Comparison of ENCODE assay signal across 30 cellular contexts in genomic region chr2:134351899-134352298, GRCh38.
"Had no signal": no experiment of that assay in that cellular context is flagged by ENCODE, and none has a peak within 500 bp of the region (broad histone marks: within the 10 kb centered on the region; RNA-seq: fewer than 3 reads in every experiment).

No MANE protein-coding gene starts in this region.

- H3K36me3 ChIP-seq: ascending aorta, colonic mucosa, neural progenitor cell, sigmoid colon, tibial artery had no signal

- ATAC-seq: heart left ventricle; natural killer cell; stimulated activated naive B cell treated with anti-CD40 and anti-IgM and Interleukin-4, amounts not matched to agents 10 μg/mL and 1 μg/mL and 100 μg/mL, for 72 hours had no signal

- H3K4me2 ChIP-seq: neural progenitor cell, smooth muscle cell had no signal

- H3K27me3 Mint-ChIP-seq: activated naive CD4-positive, alpha-beta T cell treated with anti-CD3 and anti-CD28 coated beads, Interleukin-2, amount 10 ng/mL, durations not matched to agents 7 days and 5 days; activated naive CD8-positive, alpha-beta T cell treated with anti-CD3 and anti-CD28 coated beads, Interleukin-2, amount 10 ng/mL, durations not matched to agents 7 days and 5 days; brain; stimulated activated naive B cell treated with anti-CD40 and anti-IgM and Interleukin-4, amounts not matched to agents 10 μg/mL and 1 μg/mL and 100 μg/mL, for 72 hours had no signal

- H3K27me3 ChIP-seq: ascending aorta, cardiac muscle cell, colonic mucosa, dorsolateral prefrontal cortex, heart left ventricle, neural progenitor cell, sigmoid colon, suprapubic skin, tibial artery had no signal

- H3K9ac ChIP-seq: neural progenitor cell, parathyroid adenoma had no signal

- H3K4me1 Mint-ChIP-seq: activated naive CD4-positive, alpha-beta T cell treated with anti-CD3 and anti-CD28 coated beads, Interleukin-2, amount 10 ng/mL, durations not matched to agents 7 days and 5 days; natural killer cell had no signal

- H3K79me2 ChIP-seq: parathyroid adenoma had no signal

- H3K27ac Mint-ChIP-seq: activated naive CD4-positive, alpha-beta T cell treated with anti-CD3 and anti-CD28 coated beads, Interleukin-2, amount 10 ng/mL, durations not matched to agents 7 days and 5 days; activated naive CD8-positive, alpha-beta T cell treated with anti-CD3 and anti-CD28 coated beads, Interleukin-2, amount 10 ng/mL, durations not matched to agents 7 days and 5 days; immature natural killer cell; natural killer cell; neural progenitor cell; stimulated activated naive B cell treated with anti-CD40 and anti-IgM and Interleukin-4, amounts not matched to agents 10 μg/mL and 1 μg/mL and 100 μg/mL, for 72 hours had no signal

- DNase-seq: activated CD4-positive, alpha-beta T cell treated with anti-CD3 and anti-CD28 coated beads for 4 hours; activated CD4-positive, alpha-beta T cell treated with anti-CD3 and anti-CD28 coated beads, Interleukin-2, amount 50 U/mL, for 4 hours; activated gamma-delta T cell; activated naive CD4-positive, alpha-beta T cell treated with anti-CD3 and anti-CD28 coated beads, Interleukin-2, amount 10 ng/mL, durations not matched to agents 7 days and 5 days; activated naive CD8-positive, alpha-beta T cell treated with anti-CD3 and anti-CD28 coated beads, Interleukin-2, amount 10 ng/mL, durations not matched to agents 7 days and 5 days; activated T-cell treated with anti-CD3 and anti-CD28 coated beads for 4 hours; cerebellar nuclear complex; colonic mucosa; dorsolateral prefrontal cortex; effector memory CD4-positive, alpha-beta T cell; erythroblast; heart left ventricle; hypothalamus; immature natural killer cell; midbrain; natural killer cell; occipital lobe; sigmoid colon; stimulated activated CD4-positive, alpha-beta T cell treated with anti-CD3 and anti-CD28 coated beads, Interleukin-1b, Interleukin-23, amount 100 ng/mL, for 48 hours; stimulated activated CD4-positive, alpha-beta T cell treated with anti-CD3 and anti-CD28 coated beads, Interleukin-4, amount 100 ng/mL, for 4 hours; stimulated activated CD8-positive, alpha-beta memory T cell treated with anti-CD3 and anti-CD28 coated beads, Interleukin-4, amount 100 ng/mL, for 48 hours; stimulated activated naive B cell treated with anti-CD40 and anti-IgM and Interleukin-4, amounts not matched to agents 10 μg/mL and 1 μg/mL and 100 μg/mL, for 72 hours; tibial artery had no signal

- H3K9me3 Mint-ChIP-seq: activated naive CD4-positive, alpha-beta T cell treated with anti-CD3 and anti-CD28 coated beads, Interleukin-2, amount 10 ng/mL, durations not matched to agents 7 days and 5 days; activated naive CD8-positive, alpha-beta T cell treated with anti-CD3 and anti-CD28 coated beads, Interleukin-2, amount 10 ng/mL, durations not matched to agents 7 days and 5 days; brain; immature natural killer cell; natural killer cell; neural progenitor cell had no signal

- H3K4me3 ChIP-seq: ascending aorta, cardiac muscle cell, colonic mucosa, dorsolateral prefrontal cortex, heart left ventricle, neural progenitor cell, sigmoid colon, smooth muscle cell, suprapubic skin, tibial artery had no signal

- H3K9me3 ChIP-seq: ascending aorta, colonic mucosa, heart left ventricle, sigmoid colon, suprapubic skin, tibial artery had no signal

- H3K27ac ChIP-seq: ascending aorta, cardiac muscle cell, colonic mucosa, dorsolateral prefrontal cortex, heart left ventricle, neural progenitor cell, parathyroid adenoma, sigmoid colon, suprapubic skin, tibial artery had no signal

- H2AFZ ChIP-seq: neural progenitor cell, parathyroid adenoma had no signal

- H3K4me1 ChIP-seq: colonic mucosa, neural progenitor cell, parathyroid adenoma, sigmoid colon, suprapubic skin had no signal

- H3K4me3 Mint-ChIP-seq: activated naive CD4-positive, alpha-beta T cell treated with anti-CD3 and anti-CD28 coated beads, Interleukin-2, amount 10 ng/mL, durations not matched to agents 7 days and 5 days; activated naive CD8-positive, alpha-beta T cell treated with anti-CD3 and anti-CD28 coated beads, Interleukin-2, amount 10 ng/mL, durations not matched to agents 7 days and 5 days; brain; immature natural killer cell; natural killer cell; neural progenitor cell; stimulated activated naive B cell treated with anti-CD40 and anti-IgM and Interleukin-4, amounts not matched to agents 10 μg/mL and 1 μg/mL and 100 μg/mL, for 72 hours had no signal
